ENCODE assay signal across 8 cellular contexts in the genomic region with DNA sequence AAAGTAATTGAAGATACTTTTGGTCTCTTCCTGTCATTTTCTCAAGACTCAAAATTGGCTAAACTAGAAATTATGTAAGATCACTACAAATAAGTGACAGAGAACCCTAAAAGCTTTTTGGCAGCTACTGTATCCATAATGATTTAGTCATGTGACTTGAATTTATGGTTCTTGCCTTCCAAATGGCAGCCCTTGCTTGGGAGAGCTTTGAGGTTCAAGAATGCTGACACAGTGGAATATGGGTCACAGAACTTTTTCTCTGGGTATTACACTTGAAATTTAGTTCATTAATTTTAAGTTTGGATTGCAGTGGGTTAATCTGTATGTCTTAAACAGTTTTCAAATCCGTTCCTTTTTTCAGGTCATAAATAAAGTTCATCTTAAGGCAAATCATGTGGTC.
"Had no signal": no experiment of that assay in that cellular context is flagged by ENCODE, and none has a peak within 500 bp of the region (broad histone marks: within the 10 kb centered on the region; RNA-seq: fewer than 3 reads in every experiment).

No MANE protein-coding gene starts in this region.

- DNase-seq: GDM1, GF-D8 had no signal

- FAIRE-seq: G401.6, GM12878, GM12891, GM12892, GM18507, GM19239 had no signal

- ATAC-seq: GM12878 had no signal

- H3K4me3 ChIP-seq: GM12878 had no signal
